ENCODE assay signal across 1 cellular context in the genomic region with DNA sequence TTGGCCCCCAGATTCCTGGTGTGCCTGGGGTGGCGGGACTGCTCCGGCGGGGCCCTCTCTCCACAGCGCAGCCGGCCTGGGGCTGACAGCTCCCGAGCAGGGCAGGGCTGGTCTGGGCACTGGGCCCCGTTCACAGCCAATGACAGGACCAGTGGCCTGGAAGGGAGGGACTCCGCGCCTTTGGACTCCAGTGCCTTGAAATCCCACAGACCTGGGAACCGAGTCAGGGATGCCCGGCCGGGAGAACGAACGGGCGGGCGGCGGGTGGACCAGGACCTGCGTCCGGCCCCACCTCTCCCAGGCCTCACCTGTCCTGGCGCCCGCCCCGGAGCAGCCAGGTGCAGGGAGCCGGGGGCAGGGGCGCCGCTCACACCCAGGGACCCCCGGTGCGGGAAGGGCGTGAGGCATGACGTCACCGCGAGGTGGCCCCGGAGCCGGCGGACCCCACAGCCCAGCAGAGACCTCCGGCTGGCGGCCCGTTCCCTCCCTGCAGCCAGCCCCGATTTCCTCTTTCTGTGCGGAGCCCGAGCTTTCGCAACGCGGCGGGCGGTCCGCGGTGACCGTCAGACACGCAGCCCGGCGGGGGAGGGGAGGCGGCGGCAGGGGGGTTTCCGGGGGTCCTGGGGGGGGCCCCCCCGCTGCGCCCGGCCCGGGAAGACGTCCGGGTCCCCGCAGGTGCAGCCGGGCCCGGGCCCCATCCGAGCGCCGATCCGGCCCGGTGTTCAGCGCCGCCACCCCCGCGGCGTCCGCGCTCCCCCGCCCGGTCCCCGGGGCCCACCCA.
TF ChIP-seq lines count a peak whose summit lies in the region.

No MANE protein-coding gene starts in this region.

TF ChIP-seq in GM12878, 131 proteins besides CTCF, POLR2A, EP300 and RAD21:
- no peak for TF ChIP-seq NFXL1 (IDR thresholded peaks at IDR 0.05; ENCODE audit: borderline replicate concordance)
- no peak for TF ChIP-seq FOXK2 (IDR thresholded peaks at IDR 0.05)
- no peak for TF ChIP-seq NFIC (IDR thresholded peaks at IDR 0.05; ENCODE audit: low read depth, low read length)
- TF ChIP-seq SPI1 (IDR thresholded peaks at IDR 0.05; ENCODE audit: borderline replicate concordance, insufficient read depth, low read depth, low read length), result peak; percentile 36; the same call in 1 of the 2 replicates
- peak; percentile 48; the same call in 1 of the 2 replicates for TF ChIP-seq BACH1 (IDR thresholded peaks at IDR 0.05; ENCODE audit: borderline replicate concordance)
- peak; percentile 89 for TF ChIP-seq GATAD2B (conservative IDR thresholded peaks at IDR 0.05; ENCODE audit: low read depth)
- TF ChIP-seq EED (IDR thresholded peaks at IDR 0.05; ENCODE audit: low read depth), result no peak
- TF ChIP-seq MTA2 (IDR thresholded peaks at IDR 0.05; ENCODE audit: low read depth), result no peak
- no peak for TF ChIP-seq BRCA1 (IDR thresholded peaks at IDR 0.05; ENCODE audit: low read depth, low read length)
- TF ChIP-seq SUPT20H (IDR thresholded peaks at IDR 0.05; ENCODE audit: borderline replicate concordance, control insufficient read depth, low read depth, low read length), result no peak
- TF ChIP-seq, protein P1, sequence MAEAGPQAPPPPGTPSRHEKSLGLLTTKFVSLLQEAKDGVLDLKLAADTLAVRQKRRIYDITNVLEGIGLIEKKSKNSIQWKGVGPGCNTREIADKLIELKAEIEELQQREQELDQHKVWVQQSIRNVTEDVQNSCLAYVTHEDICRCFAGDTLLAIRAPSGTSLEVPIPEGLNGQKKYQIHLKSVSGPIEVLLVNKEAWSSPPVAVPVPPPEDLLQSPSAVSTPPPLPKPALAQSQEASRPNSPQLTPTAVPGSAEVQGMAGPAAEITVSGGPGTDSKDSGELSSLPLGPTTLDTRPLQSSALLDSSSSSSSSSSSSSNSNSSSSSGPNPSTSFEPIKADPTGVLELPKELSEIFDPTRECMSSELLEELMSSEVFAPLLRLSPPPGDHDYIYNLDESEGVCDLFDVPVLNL (IDR thresholded peaks at IDR 0.05; ENCODE audit: low read depth, low read length), result no peak
- TF ChIP-seq, protein P2, sequence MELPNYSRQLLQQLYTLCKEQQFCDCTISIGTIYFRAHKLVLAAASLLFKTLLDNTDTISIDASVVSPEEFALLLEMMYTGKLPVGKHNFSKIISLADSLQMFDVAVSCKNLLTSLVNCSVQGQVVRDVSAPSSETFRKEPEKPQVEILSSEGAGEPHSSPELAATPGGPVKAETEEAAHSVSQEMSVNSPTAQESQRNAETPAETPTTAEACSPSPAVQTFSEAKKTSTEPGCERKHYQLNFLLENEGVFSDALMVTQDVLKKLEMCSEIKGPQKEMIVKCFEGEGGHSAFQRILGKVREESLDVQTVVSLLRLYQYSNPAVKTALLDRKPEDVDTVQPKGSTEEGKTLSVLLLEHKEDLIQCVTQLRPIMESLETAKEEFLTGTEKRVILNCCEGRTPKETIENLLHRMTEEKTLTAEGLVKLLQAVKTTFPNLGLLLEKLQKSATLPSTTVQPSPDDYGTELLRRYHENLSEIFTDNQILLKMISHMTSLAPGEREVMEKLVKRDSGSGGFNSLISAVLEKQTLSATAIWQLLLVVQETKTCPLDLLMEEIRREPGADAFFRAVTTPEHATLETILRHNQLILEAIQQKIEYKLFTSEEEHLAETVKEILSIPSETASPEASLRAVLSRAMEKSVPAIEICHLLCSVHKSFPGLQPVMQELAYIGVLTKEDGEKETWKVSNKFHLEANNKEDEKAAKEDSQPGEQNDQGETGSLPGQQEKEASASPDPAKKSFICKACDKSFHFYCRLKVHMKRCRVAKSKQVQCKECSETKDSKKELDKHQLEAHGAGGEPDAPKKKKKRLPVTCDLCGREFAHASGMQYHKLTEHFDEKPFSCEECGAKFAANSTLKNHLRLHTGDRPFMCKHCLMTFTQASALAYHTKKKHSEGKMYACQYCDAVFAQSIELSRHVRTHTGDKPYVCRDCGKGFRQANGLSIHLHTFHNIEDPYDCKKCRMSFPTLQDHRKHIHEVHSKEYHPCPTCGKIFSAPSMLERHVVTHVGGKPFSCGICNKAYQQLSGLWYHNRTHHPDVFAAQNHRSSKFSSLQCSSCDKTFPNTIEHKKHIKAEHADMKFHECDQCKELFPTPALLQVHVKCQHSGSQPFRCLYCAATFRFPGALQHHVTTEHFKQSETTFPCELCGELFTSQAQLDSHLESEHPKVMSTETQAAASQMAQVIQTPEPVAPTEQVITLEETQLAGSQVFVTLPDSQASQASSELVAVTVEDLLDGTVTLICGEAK (IDR thresholded peaks at IDR 0.05; ENCODE audit: borderline replicate concordance), result no peak
- TF ChIP-seq ZBED1 (IDR thresholded peaks at IDR 0.05; ENCODE audit: borderline replicate concordance), result no peak
- TF ChIP-seq IKZF1 (conservative IDR thresholded peaks at IDR 0.05), result peak; percentile 53
- no peak for TF ChIP-seq GABPA (IDR thresholded peaks at IDR 0.05; ENCODE audit: low read depth)
- 0 out of 4 replicates have a peak, but pooled peaks of 1 of the 2 experiments have one; percentile 22 for TF ChIP-seq BHLHE40 (IDR thresholded peaks at IDR 0.05; ENCODE audit: borderline replicate concordance in 1 of 2, low read depth in 2 of 2, low read length in 1 of 2)
- TF ChIP-seq ATF7 (IDR thresholded peaks at IDR 0.05; ENCODE audit: low read depth), result peak; percentile 63; the same call in 1 of the 2 replicates
- TF ChIP-seq, protein P3, sequence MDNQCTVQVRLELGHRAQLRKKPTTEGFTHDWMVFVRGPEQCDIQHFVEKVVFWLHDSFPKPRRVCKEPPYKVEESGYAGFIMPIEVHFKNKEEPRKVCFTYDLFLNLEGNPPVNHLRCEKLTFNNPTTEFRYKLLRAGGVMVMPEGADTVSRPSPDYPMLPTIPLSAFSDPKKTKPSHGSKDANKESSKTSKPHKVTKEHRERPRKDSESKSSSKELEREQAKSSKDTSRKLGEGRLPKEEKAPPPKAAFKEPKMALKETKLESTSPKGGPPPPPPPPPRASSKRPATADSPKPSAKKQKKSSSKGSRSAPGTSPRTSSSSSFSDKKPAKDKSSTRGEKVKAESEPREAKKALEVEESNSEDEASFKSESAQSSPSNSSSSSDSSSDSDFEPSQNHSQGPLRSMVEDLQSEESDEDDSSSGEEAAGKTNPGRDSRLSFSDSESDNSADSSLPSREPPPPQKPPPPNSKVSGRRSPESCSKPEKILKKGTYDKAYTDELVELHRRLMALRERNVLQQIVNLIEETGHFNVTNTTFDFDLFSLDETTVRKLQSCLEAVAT (IDR thresholded peaks at IDR 0.05), result no peak
- TF ChIP-seq ZNF207 (IDR thresholded peaks at IDR 0.05; ENCODE audit: borderline replicate concordance), result no peak
- no peak for TF ChIP-seq MXI1 (IDR thresholded peaks at IDR 0.05; ENCODE audit: low read depth, low read length)
- no peak for TF ChIP-seq NR2F1 (conservative IDR thresholded peaks at IDR 0.05)
- no peak for TF ChIP-seq SP1 (IDR thresholded peaks at IDR 0.05; ENCODE audit: low read depth, low read length)
- TF ChIP-seq SIX5 (IDR thresholded peaks at IDR 0.05; ENCODE audit: low read depth, low read length, severe bottlenecking), result no peak
- TF ChIP-seq MTA3 (IDR thresholded peaks at IDR 0.05; ENCODE audit: borderline replicate concordance, low read length), result no peak
- no peak for TF ChIP-seq RAD51 (IDR thresholded peaks at IDR 0.05)
- TF ChIP-seq EZH2 (IDR thresholded peaks at IDR 0.05; ENCODE audit: borderline replicate concordance, control insufficient read depth, low read depth, low read length), result no peak
- peak; percentile 75 for TF ChIP-seq DPF2 (IDR thresholded peaks at IDR 0.05)
- TF ChIP-seq MEF2B (IDR thresholded peaks at IDR 0.05; ENCODE audit: partially characterized antibody, poor library complexity, severe bottlenecking), result no peak
- TF ChIP-seq HDGF (IDR thresholded peaks at IDR 0.05), result no peak
- no peak for TF ChIP-seq FOS (IDR thresholded peaks at IDR 0.05; ENCODE audit: borderline replicate concordance, extremely low read depth, insufficient read length)
- no peak for TF ChIP-seq TARDBP (IDR thresholded peaks at IDR 0.05; ENCODE audit: borderline replicate concordance)
- 0 out of 2 replicates have a peak, but pooled peaks have one; percentile 17 for TF ChIP-seq RB1 (IDR thresholded peaks at IDR 0.05; ENCODE audit: borderline replicate concordance)
